Comparison of ENCODE assay signal across 8 cellular contexts in the genomic region with DNA sequence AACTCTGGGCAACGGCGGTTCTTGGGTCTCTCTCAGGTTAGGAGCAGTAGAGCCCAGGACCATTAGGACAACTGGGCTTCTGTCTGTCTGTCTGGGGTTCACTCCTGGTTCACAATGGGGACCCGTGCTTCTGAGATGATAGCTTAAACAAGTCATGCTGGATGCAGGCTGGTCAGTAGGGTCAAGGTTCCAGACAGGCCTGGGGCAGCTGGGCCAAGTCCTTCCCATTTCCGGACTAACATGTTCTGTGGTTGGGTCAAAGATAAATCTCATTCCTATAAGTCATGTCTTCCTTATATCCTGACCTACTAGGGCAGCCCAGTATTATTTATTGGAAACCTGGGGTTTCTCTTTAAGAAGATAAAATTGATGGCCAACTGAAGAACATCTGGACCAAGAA.
"Had no signal": no experiment of that assay in that cellular context is flagged by ENCODE, and none has a peak within 500 bp of the region (broad histone marks: within the 10 kb centered on the region; RNA-seq: fewer than 3 reads in every experiment).

No MANE protein-coding gene starts in this region.

- H3K27me3 Mint-ChIP-seq: IgD-negative memory B cell had no signal

- ATAC-seq: GM23338 had no signal

- H3K27ac Mint-ChIP-seq: GM23338, H9, IgD-negative memory B cell had no signal

- DNase-seq: H9, HCEC 1CT, KBM-7 had no signal

- H3K36me3 Mint-ChIP-seq: IgD-negative memory B cell had no signal

- FAIRE-seq: H1, H54, HTR-8/SVneo had no signal

- H3K4me3 ChIP-seq: GM23338 had no signal

- H3K4me3 Mint-ChIP-seq: GM23338, H9, IgD-negative memory B cell had no signal

- H3K9me3 Mint-ChIP-seq: GM23338, H9, IgD-negative memory B cell had no signal
